10 cellular contexts compared by ENCODE assay signal in genomic region chr15:25862087-25862468, GRCh38. TPM values are rescaled to one million over a fixed set of nuclear protein-coding genes. Genes with fewer than 3 reads are reported as not detected.
DNase-seq lines count a peak whose midpoint lies in the region; ATAC-seq and TF ChIP-seq lines count a peak whose summit lies in the region.
"Had no signal": no experiment of that assay in that cellular context is flagged by ENCODE, and none has a peak within 500 bp of the region (broad histone marks: within the 10 kb centered on the region; RNA-seq: fewer than 3 reads in every experiment).

No MANE protein-coding gene starts in this region.

- no peaks in the 10 kb centered on the region for H3K4me1 Mint-ChIP-seq in Calu3 (ENCODE audit: low read depth, unreplicated experiment)
- peaks cover 2% of the 10 kb centered on the region for H3K4me1 Mint-ChIP-seq in progenitor cell of endocrine pancreas (ENCODE audit: low read depth)
- peaks cover 10% of the 10 kb centered on the region for H3K4me1 Mint-ChIP-seq in endothelial cell (ENCODE audit: unreplicated experiment)

- no peak overlapping the region for H3K27ac Mint-ChIP-seq in Calu3 (ENCODE audit: unreplicated experiment)
- H3K27ac Mint-ChIP-seq in progenitor cell of endocrine pancreas: no peak overlapping the region
- H3K27ac Mint-ChIP-seq in endothelial cell (ENCODE audit: unreplicated experiment): no peak overlapping the region

- ATAC-seq in GM21529 (IDR thresholded peaks at IDR 0.05; ENCODE audit: unreplicated experiment) (no peak), GM18909 (IDR thresholded peaks at IDR 0.05; ENCODE audit: poor library complexity, unreplicated experiment) (no peak)

- CTCF ChIA-PET in Calu3 (lab: Charles Lee): no interaction called here

- BruUV-seq in Calu3 (replicated peaks; lab: Mats Ljungman, UMichigan): no TSS peak

- TF ChIP-seq CTCF in Calu3 (IDR thresholded peaks at IDR 0.05; ENCODE audit: unreplicated experiment): no peak
- TF ChIP-seq CTCF in WI38 (IDR thresholded peaks at IDR 0.05; ENCODE audit: low read depth, low read length): no peak
- no peak for TF ChIP-seq CTCF in foreskin fibroblast (IDR thresholded peaks at IDR 0.05; ENCODE audit: low read depth, low read length)
- TF ChIP-seq CTCF in progenitor cell of endocrine pancreas (IDR thresholded peaks at IDR 0.05; ENCODE audit: unreplicated experiment): no peak
- no peak for TF ChIP-seq CTCF in endothelial cell (IDR thresholded peaks at IDR 0.05; ENCODE audit: unreplicated experiment)

- H3K4me3 ChIP-seq in WI38 (ENCODE audit: low read depth, low read length) (peak overlapping the region; percentile 76), foreskin fibroblast (ENCODE audit: low read depth in 1 of 2, low read length in 2 of 2) (peak overlapping the region; percentile 73 to 78)

- H3K4me3 Mint-ChIP-seq in Calu3 (ENCODE audit: low read depth, unreplicated experiment): peak overlapping the region; percentile 45
- H3K4me3 Mint-ChIP-seq in progenitor cell of endocrine pancreas (ENCODE audit: low read depth): peak overlapping the region; percentile 71
- H3K4me3 Mint-ChIP-seq in endothelial cell (ENCODE audit: unreplicated experiment): no peak overlapping the region

- H3K36me3 Mint-ChIP-seq in Calu3 (ENCODE audit: insufficient read depth, unreplicated experiment) (no peaks in the 10 kb centered on the region), progenitor cell of endocrine pancreas (ENCODE audit: insufficient read depth) (no peaks in the 10 kb centered on the region), endothelial cell (ENCODE audit: low read depth, unreplicated experiment) (no peaks in the 10 kb centered on the region)

- H3K27me3 Mint-ChIP-seq in Calu3 (ENCODE audit: unreplicated experiment) (no peaks in the 10 kb centered on the region), progenitor cell of endocrine pancreas (peaks cover 90% of the 10 kb centered on the region), endothelial cell (ENCODE audit: unreplicated experiment) (peaks cover 22% of the 10 kb centered on the region)

- no peaks in the 10 kb centered on the region for H3K9me3 Mint-ChIP-seq in Calu3 (ENCODE audit: low read depth, unreplicated experiment)
- no peaks in the 10 kb centered on the region for H3K9me3 Mint-ChIP-seq in progenitor cell of endocrine pancreas (ENCODE audit: low read depth)
- H3K9me3 Mint-ChIP-seq in endothelial cell (ENCODE audit: unreplicated experiment): no peaks in the 10 kb centered on the region

- DNase-seq in Calu3 (no peak), foreskin fibroblast (no peak), progenitor cell of endocrine pancreas (ENCODE audit: low spot score, unreplicated experiment) (no peak), NCI-H1694 treated with DMSO at 0.1 percent for 48 hours (lab: John Stamatoyannopoulos, UW) (no peak), endothelial cell (ENCODE audit: low spot score) (no peak)
- DNase-seq: NCI-H526 treated with DMSO at 0.1 percent for 48 hours had no signal

- intact Hi-C loops in Calu3 (cut with micrococcal nuclease; ENCODE audit: unreplicated experiment): no loop called here

RNA-seq across cellular contexts. Expression of gene ATP10A, which starts 1.0 kb away (rescaled TPM):
- total RNA-seq in Calu3 (2022) (2.6 and 3.0 TPM in 2 replicates), progenitor cell of endocrine pancreas (0.07 and 0.16 TPM in 2 replicates), endothelial cell (ENCODE audit: unreplicated experiment) (0.13 TPM)
- total RNA-seq: endothelial cell of umbilical vein had no signal
